8 cellular contexts compared by ENCODE assay signal in genomic region chr2:106886916-106887758, GRCh38. TPM values are rescaled to one million over a fixed set of nuclear protein-coding genes. Genes with fewer than 3 reads are reported as not detected.
DNase-seq lines count a peak whose midpoint lies in the region; ATAC-seq and TF ChIP-seq lines count a peak whose summit lies in the region.

No MANE protein-coding gene starts in this region.

- CTCF ChIA-PET in HEK293 (lab: Yijun Ruan, JAX) = interaction anchor here (0.7 kb wide), 2 partner anchors 56 to 1647 kb away, joined by 3 read pairs; partner anchors contain the start of gene LIMS1
- CTCF ChIA-PET in SK-N-SH (lab: Yijun Ruan, JAX) = interaction anchor here (0.7 to 1.3 kb wide), 7 partner anchors 11 to 261 kb away, joined by 3 to 5 read pairs (median 3); no protein-coding TSS in a partner anchor
- CTCF ChIA-PET in PC-9 (lab: Charles Lee) = no interaction called here

- H3K27ac ChIP-seq in HEK293 (ENCODE audit: extremely low read depth, low read depth, low read length) (no peak overlapping the region), SK-N-SH (ENCODE audit: low read depth in 2 of 2, low read length in 1 of 2) (peak overlapping the region; percentile 30 to 92; a peak in 3 of 4 replicates), iPS DF 6.9 (ENCODE audit: low read length) (no peak overlapping the region), PC-9 (no peak overlapping the region)

- H3K9me3 ChIP-seq in HEK293 (ENCODE audit: control insufficient read depth, insufficient read depth, low read depth, low read length) (no peaks in the 10 kb centered on the region), SK-N-SH (no peaks in the 10 kb centered on the region), iPS DF 6.9 (ENCODE audit: control insufficient read depth, insufficient read depth, low read length) (no peaks in the 10 kb centered on the region), skeletal muscle satellite cell (replicated peaks; ENCODE audit: low read length) (no peaks in the 10 kb centered on the region), PC-9 (ENCODE audit: insufficient read depth, low read depth) (no peaks in the 10 kb centered on the region)

- H3K4me2 ChIP-seq in SK-N-SH (peak overlapping the region; percentile 94), skeletal muscle satellite cell (ENCODE audit: low read length) (peak overlapping the region; percentile 62), PC-9 (no peak overlapping the region)

- no peak for ATAC-seq in GM18519 (IDR thresholded peaks at IDR 0.05; ENCODE audit: low FRiP score, unreplicated experiment)

- H3F3A ChIP-seq in SK-N-SH (replicated peaks; ENCODE audit: insufficient read depth) = peaks cover 5% of the 10 kb centered on the region
- H3F3A ChIP-seq in PC-9 (ENCODE audit: insufficient read depth, low read depth) = no peaks in the 10 kb centered on the region

- POLR2A ChIA-PET in HEK293 (lab: Yijun Ruan, JAX) = no interaction called here
- POLR2A ChIA-PET in SK-N-SH (lab: Yijun Ruan, JAX) = interaction anchor here (0.9 to 2.0 kb wide), 3 partner anchors 13 to 305 kb away, joined by 3 to 6 read pairs (median 4); no protein-coding TSS in a partner anchor
- POLR2A ChIA-PET in PC-9 (lab: Charles Lee; ENCODE audit: unreplicated experiment) = interaction anchor here (0.6 to 0.9 kb wide), 2 partner anchors 161 to 1012 kb away, joined by 3 to 4 read pairs; no protein-coding TSS in a partner anchor

- TF ChIP-seq RAD21 in SK-N-SH (IDR thresholded peaks at IDR 0.05; ENCODE audit: low read length) = no peak; the same call in 1 of the 2 replicates

- TF ChIP-seq CTCF in HEK293 (tag by site-specific recombination; IDR thresholded peaks at IDR 0.05) (no peak), SK-N-SH (IDR thresholded peaks at IDR 0.05) (no peak; the same call in 1 of the 2 replicates), PC-9 (conservative IDR thresholded peaks at IDR 0.05) (no peak)

- H3K9me2 ChIP-seq in SK-N-SH (no peaks in the 10 kb centered on the region; the same call in 1 of the 2 replicates), PC-9 (ENCODE audit: insufficient read depth) (no peaks in the 10 kb centered on the region)

- H3K4me3 ChIP-seq in HEK293 (ENCODE audit: low read depth, low read length) = peak overlapping the region; percentile 59
- peak overlapping the region; percentile 74 to 80 for H3K4me3 ChIP-seq in SK-N-SH (ENCODE audit: low read depth in 2 of 2, low read length in 1 of 2)
- peak overlapping the region; percentile 79 for H3K4me3 ChIP-seq in iPS DF 6.9 (ENCODE audit: low read length)
- peak overlapping the region; percentile 62 for H3K4me3 ChIP-seq in skeletal muscle satellite cell (ENCODE audit: low read length)
- no peak overlapping the region for H3K4me3 ChIP-seq in PC-9

- H3K36me3 ChIP-seq in HEK293 (ENCODE audit: control insufficient read depth in 2 of 2, insufficient read depth in 1 of 2, low read length in 2 of 2) (no peaks in the 10 kb centered on the region), SK-N-SH (replicated peaks in 1 of 2; ENCODE audit: control insufficient read depth in 1 of 2, insufficient read depth in 2 of 2, low read length in 1 of 2) (no peaks in the 10 kb centered on the region), iPS DF 6.9 (ENCODE audit: control insufficient read depth, insufficient read depth, low read length) (no peaks in the 10 kb centered on the region), skeletal muscle satellite cell (ENCODE audit: insufficient read depth, low read length) (no peaks in the 10 kb centered on the region), PC-9 (ENCODE audit: low read depth) (no peaks in the 10 kb centered on the region)

- peak overlapping the region; percentile 49; the same call in 1 of the 2 replicates for H3K9ac ChIP-seq in SK-N-SH
- H3K9ac ChIP-seq in skeletal muscle satellite cell (ENCODE audit: low read depth, low read length) = no peak overlapping the region

- TF ChIP-seq EP300 in SK-N-SH (IDR thresholded peaks at IDR 0.05; ENCODE audit: borderline replicate concordance in 1 of 2, low read depth in 1 of 2, low read length in 1 of 2) = no peak

- H4K20me1 ChIP-seq in SK-N-SH (ENCODE audit: insufficient read depth) = no peaks in the 10 kb centered on the region
- H4K20me1 ChIP-seq in PC-9 (ENCODE audit: insufficient read depth) = no peaks in the 10 kb centered on the region

- DNase-seq in SK-N-SH (peak; percentile 81), iPS DF 6.9 (ENCODE audit: low read depth, low spot score) (no peak), T-helper 1 cell (no peak), NOMO-1 treated with DMSO at 0.1 percent for 48 hours (lab: John Stamatoyannopoulos, UW; ENCODE audit: unreplicated experiment) (no peak), PC-9 (no peak)

- H2AFZ ChIP-seq in SK-N-SH (ENCODE audit: low read depth) (peak overlapping the region; percentile 88), PC-9 (no peak overlapping the region)

- H3K27me3 ChIP-seq in SK-N-SH (ENCODE audit: insufficient read depth) = no peaks in the 10 kb centered on the region
- peaks cover 1% of the 10 kb centered on the region; the same call in 1 of the 2 replicates for H3K27me3 ChIP-seq in iPS DF 6.9 (ENCODE audit: control insufficient read depth, insufficient read depth, low read length)
- peaks cover 14% of the 10 kb centered on the region for H3K27me3 ChIP-seq in skeletal muscle satellite cell (ENCODE audit: control insufficient read depth, insufficient read depth, low read length)
- H3K27me3 ChIP-seq in PC-9 (ENCODE audit: insufficient read depth, low read depth) = no peaks in the 10 kb centered on the region

- BruUV-seq in PC-9 (replicated peaks; lab: Mats Ljungman, UMichigan) = no TSS peak

- H3K79me2 ChIP-seq in SK-N-SH (ENCODE audit: insufficient read depth) (0 out of 2 replicates have a peak, but pooled peaks cover 3% of the 10 kb centered on the region), PC-9 (ENCODE audit: low read depth) (no peaks in the 10 kb centered on the region)

- 4% methylated on average over 38 of the region's 71 CpGs for WGBS in SK-N-SH (ENCODE audit: low lambda C conversion rate)
- no CpG with 5 or more reads among the region's 71 CpGs for WGBS in iPS DF 6.9 (ENCODE audit: insufficient coverage, insufficient read length)

- intact Hi-C loops in PC-9 (cut with micrococcal nuclease; ENCODE audit: unreplicated experiment) = no loop called here

- H3K4me1 ChIP-seq in HEK293 (ENCODE audit: control insufficient read depth, insufficient read depth, low read length) (no peaks in the 10 kb centered on the region), SK-N-SH (ENCODE audit: control insufficient read depth in 1 of 2, insufficient read depth in 2 of 2, low read depth in 1 of 2, low read length in 1 of 2) (peaks cover 0 to 12% of the 10 kb centered on the region in 2 experiments; a peak in 2 of 4 replicates), iPS DF 6.9 (ENCODE audit: control insufficient read depth, insufficient read depth, low read length) (peaks cover 2% of the 10 kb centered on the region), skeletal muscle satellite cell (ENCODE audit: control insufficient read depth, insufficient read depth, low read length) (peaks cover 3% of the 10 kb centered on the region), PC-9 (replicated peaks; ENCODE audit: insufficient read depth) (no peaks in the 10 kb centered on the region)

TF ChIP-seq in HEK293, 187 proteins besides CTCF, POLR2A, EP300 and RAD21 (continues in another document):
- TF ChIP-seq SP2 (tag by site-specific recombination; IDR thresholded peaks at IDR 0.05) = peak; percentile 31; the same call in 1 of the 2 replicates

TF ChIP-seq in SK-N-SH, 30 proteins besides CTCF, POLR2A, EP300 and RAD21 (continues in another document):
- TF ChIP-seq MAX (IDR thresholded peaks at IDR 0.05; ENCODE audit: low read depth) (no peak), NRF1 (IDR thresholded peaks at IDR 0.05; ENCODE audit: low read depth, low read length) (no peak), SMC3 (IDR thresholded peaks at IDR 0.05; ENCODE audit: low read depth, low read length) (no peak), GATA2 (CRISPR knock-in tag; IDR thresholded peaks at IDR 0.05) (no peak), REST (IDR thresholded peaks at IDR 0.05; ENCODE audit: low read depth, low read length) (no peak), FOXM1 (IDR thresholded peaks at IDR 0.05; ENCODE audit: low read depth) (no peak)

RNA-seq across cellular contexts. Expression of gene ST6GAL2, which starts 1.2 kb away (rescaled TPM):
- polyA plus RNA-seq in SK-N-SH (2012; rRNA removed) = 0.58 and 0.77 TPM in 2 replicates
- 0.54 and 0.93 TPM in 2 replicates for polyA plus RNA-seq in SK-N-SH (2012; cell fraction: cytosol; rRNA removed)
- polyA plus RNA-seq in SK-N-SH (2012; cell fraction: nucleus; rRNA removed) = 0.31 and 0.50 TPM in 2 replicates
- total RNA-seq in skeletal muscle satellite cell (2012; rRNA removed) = 0.44 and 1.5 TPM in 2 replicates
- not detected in 2 replicates for total RNA-seq in PC-9 (2021)

Comparison
In these comparisons a context has a peak if more than half of its experiments do, and no peak if none do; other contexts are left out.
1. H3K27ac ChIP-seq: peak in SK-N-SH (2 of 2); none in HEK293 (single experiment), iPS DF 6.9 (single experiment) and PC-9 (single experiment).